8 cellular contexts compared by ENCODE assay signal in genomic region chr2:171523969-171524401, GRCh38. TPM values are rescaled to one million over a fixed set of nuclear protein-coding genes. Genes with fewer than 3 reads are reported as not detected.
A peak's percentile ranks its signal among the peaks of the same experiment; 100 is the strongest.
DNase-seq lines count a peak whose midpoint lies in the region; ATAC-seq and TF ChIP-seq lines count a peak whose summit lies in the region.

No MANE protein-coding gene starts in this region.

- no TSS peak for BruUV-seq in IMR-90 (replicated peaks; lab: Mats Ljungman, UMichigan)

- H2AFZ ChIP-seq in IMR-90 (replicated peaks; ENCODE audit: low read length, poor library complexity), result no peak overlapping the region

- peaks cover 3 to 45% of the 10 kb centered on the region in 2 experiments for H3K79me1 ChIP-seq in IMR-90 (ENCODE audit: low read depth in 1 of 2, low read length in 2 of 2)

- H3K4me1 Mint-ChIP-seq in dendritic cell treated with granulocyte-macrophage colony-stimulating factor and Interleukin-4, amounts not matched to agents 40 ng/mL and 50 ng/mL, for 4 days (ENCODE audit: low read depth), result peaks cover 34% of the 10 kb centered on the region

- peak overlapping the region; percentile 59 for H3K18ac ChIP-seq in IMR-90 (ENCODE audit: low read depth, low read length)

- no peak overlapping the region for H2BK15ac ChIP-seq in IMR-90 (ENCODE audit: low read depth, low read length)

- no peak for TF ChIP-seq POLR2A in IMR-90 (IDR thresholded peaks at IDR 0.05; ENCODE audit: low read depth, low read length)

- POLR2A ChIA-PET in IMR-90 (lab: Charles Lee; ENCODE audit: unreplicated experiment), result no interaction called here

- 0 out of 2 replicates have a peak overlapping the region, but pooled peaks have one; percentile 65 for H4K91ac ChIP-seq in IMR-90 (ENCODE audit: insufficient read depth, low read depth, low read length)

- H2AK5ac ChIP-seq in IMR-90 (ENCODE audit: low read depth, low read length), result no peak overlapping the region; the same call in 1 of the 2 replicates

- no CpG with 5 or more reads among the region's 7 CpGs for WGBS in IMR-90 (ENCODE audit: extremely low coverage in 2 of 2, insufficient read length in 1 of 2), 2 experiments

- H3K4me2 ChIP-seq in IMR-90 (ENCODE audit: low read depth, low read length), result peak overlapping the region; percentile 86

- H3K4me3 Mint-ChIP-seq in dendritic cell treated with granulocyte-macrophage colony-stimulating factor and Interleukin-4, amounts not matched to agents 40 ng/mL and 50 ng/mL, for 4 days, result peak overlapping the region; percentile 84

- peak overlapping the region; percentile 17; the same call in 1 of the 2 replicates for H2BK120ac ChIP-seq in IMR-90 (ENCODE audit: low read depth, low read length)

- in situ Hi-C loops in IMR-90 (cut with MboI; ENCODE audit: low sequenced_read_pairs), result no loop called here

- no peak overlapping the region for H2BK20ac ChIP-seq in IMR-90 (ENCODE audit: low read depth, low read length)

- H3K9me3 Mint-ChIP-seq in dendritic cell treated with granulocyte-macrophage colony-stimulating factor and Interleukin-4, amounts not matched to agents 40 ng/mL and 50 ng/mL, for 4 days, result no peaks in the 10 kb centered on the region

- H2AK9ac ChIP-seq in IMR-90 (replicated peaks; ENCODE audit: low read depth, low read length, poor library complexity), result no peak overlapping the region

- peaks cover 2% of the 10 kb centered on the region; the same call in 1 of the 2 replicates for H3K36me3 ChIP-seq in IMR-90 (ENCODE audit: control insufficient read depth, insufficient read depth, low read length)
- no peaks in the 10 kb centered on the region for H3K36me3 ChIP-seq in muscle layer of colon (ENCODE audit: insufficient read depth, low read length)

- intact Hi-C loops in IMR-90 (cut with micrococcal nuclease), result loop anchor here (2.0 to 10.0 kb wide), 2 partner anchors 89 to 549 kb away; partner anchors contain the start of gene DCAF17
- intact Hi-C loops in dendritic cell treated with granulocyte-macrophage colony-stimulating factor and Interleukin-4, amounts not matched to agents 40 ng/mL and 50 ng/mL, for 4 days (cut with micrococcal nuclease), result loop anchor here (2.0 kb wide), 1 partner anchor 89 kb away; the partner anchor contains the start of gene DCAF17

- TF ChIP-seq RAD21 in IMR-90 (IDR thresholded peaks at IDR 0.05; ENCODE audit: low read length), result no peak

- CTCF ChIA-PET in IMR-90 (lab: Yijun Ruan, JAX), result no interaction called here

- no peaks in the 10 kb centered on the region for H3K27me3 Mint-ChIP-seq in dendritic cell treated with granulocyte-macrophage colony-stimulating factor and Interleukin-4, amounts not matched to agents 40 ng/mL and 50 ng/mL, for 4 days

- H3K4me1 ChIP-seq in IMR-90 (ENCODE audit: control insufficient read depth, insufficient read depth, low read length), result peaks cover 7% of the 10 kb centered on the region
- H3K4me1 ChIP-seq in muscle layer of colon (ENCODE audit: insufficient read depth, low read length), result peaks cover 31% of the 10 kb centered on the region

- H4K20me1 ChIP-seq in IMR-90 (ENCODE audit: insufficient read depth, low read length), result peaks cover 17% of the 10 kb centered on the region; the same call in 1 of the 2 replicates

- H3K9me1 ChIP-seq in IMR-90 (ENCODE audit: insufficient read depth, low read length), result peaks cover 10% of the 10 kb centered on the region

- H3K27me3 ChIP-seq in IMR-90 (ENCODE audit: control insufficient read depth, insufficient read depth, low read length), result no peaks in the 10 kb centered on the region
- H3K27me3 ChIP-seq in muscle layer of colon (ENCODE audit: control insufficient read depth in 1 of 2, insufficient read depth in 2 of 2, low read length in 2 of 2), result no peaks in the 10 kb centered on the region

- H2BK5ac ChIP-seq in IMR-90 (ENCODE audit: low read depth, low read length, poor library complexity, severe bottlenecking), result peak overlapping the region; percentile 82

- peak overlapping the region; percentile 46 for H3K4ac ChIP-seq in IMR-90 (ENCODE audit: low read depth, low read length)

- H3K56ac ChIP-seq in IMR-90 (ENCODE audit: extremely low read depth, insufficient read depth, low read length), result peak overlapping the region; percentile 51; the same call in 1 of the 2 replicates

- DNase-seq in AG09309 (ENCODE audit: low read depth) (no peak), IMR-90 (peak; percentile 25), NCI-H345 (lab: John Stamatoyannopoulos, UW) (no peak), NCI-H1105 (lab: John Stamatoyannopoulos, UW) (no peak), NCI-H82 treated with DMSO at 0.1 percent for 48 hours (lab: John Stamatoyannopoulos, UW; ENCODE audit: unreplicated experiment) (no peak), GM20000 (ENCODE audit: low spot score) (no peak)

- H3K23ac ChIP-seq in IMR-90 (ENCODE audit: low read depth, low read length), result peak overlapping the region; percentile 55

- H3K9ac ChIP-seq in IMR-90 (ENCODE audit: low read depth, low read length) (peak overlapping the region; percentile 90), muscle layer of colon (ENCODE audit: low read length) (peak overlapping the region; percentile 92)

- peak overlapping the region; percentile 85 for H3K27ac Mint-ChIP-seq in dendritic cell treated with granulocyte-macrophage colony-stimulating factor and Interleukin-4, amounts not matched to agents 40 ng/mL and 50 ng/mL, for 4 days

- H3K9me3 ChIP-seq in IMR-90 (ENCODE audit: control insufficient read depth, insufficient read depth, low read length) (no peaks in the 10 kb centered on the region), muscle layer of colon (ENCODE audit: low read length) (no peaks in the 10 kb centered on the region)

- H3K14ac ChIP-seq in IMR-90 (replicated peaks; ENCODE audit: low read depth, low read length), result peak overlapping the region; percentile 14

- H3K27ac ChIP-seq in IMR-90 (ENCODE audit: insufficient read depth, low read length) (peak overlapping the region; percentile 83; the same call in 1 of the 2 replicates), muscle layer of colon (ENCODE audit: low read depth, low read length) (peak overlapping the region; percentile 87)

- H4K5ac ChIP-seq in IMR-90 (ENCODE audit: low read depth, low read length), result peak overlapping the region; percentile 50

- H4K8ac ChIP-seq in IMR-90 (ENCODE audit: low read depth in 2 of 2, low read length in 2 of 2), result peak overlapping the region in 1 of 2 experiments; percentile 38; a peak in 3 of 4 replicates

- dilution Hi-C loops in IMR-90 (cut with HindIII; ENCODE audit: low sequenced_read_pairs, unreplicated experiment), result no loop called here

- 0 out of 2 replicates have a peak, but pooled peaks have one; percentile 0 for ATAC-seq in IMR-90 (ENCODE audit: low read depth)

- peaks cover 24% of the 10 kb centered on the region for H3K36me3 Mint-ChIP-seq in dendritic cell treated with granulocyte-macrophage colony-stimulating factor and Interleukin-4, amounts not matched to agents 40 ng/mL and 50 ng/mL, for 4 days (ENCODE audit: low read depth)

- H3K4me3 ChIP-seq in AG09309 (ENCODE audit: control insufficient read depth, low read depth, low read length), result peak overlapping the region; percentile 82
- peak overlapping the region; percentile 96 for H3K4me3 ChIP-seq in IMR-90 (ENCODE audit: insufficient read depth, low read depth, low read length)
- H3K4me3 ChIP-seq in muscle layer of colon (ENCODE audit: low read depth in 1 of 2, low read length in 2 of 2), result peak overlapping the region; percentile 93 to 96

- no peak for TF ChIP-seq CTCF in AG09309 (IDR thresholded peaks at IDR 0.05; ENCODE audit: control insufficient read depth, insufficient read depth, low read depth, low read length, missing control alignments)
- TF ChIP-seq CTCF in IMR-90 (conservative IDR thresholded peaks at IDR 0.05; ENCODE audit: low read depth, low read length), result no peak
- no peak for TF ChIP-seq CTCF in GM20000 (IDR thresholded peaks at IDR 0.05; ENCODE audit: extremely low read depth, missing control alignments)

TF ChIP-seq in IMR-90, 13 proteins besides CTCF, POLR2A, EP300 and RAD21:
- TF ChIP-seq RFX5 (IDR thresholded peaks at IDR 0.05; ENCODE audit: low read depth, low read length) (no peak), CEBPB (IDR thresholded peaks at IDR 0.05; ENCODE audit: low read depth, low read length) (peak; percentile 90)
- TF ChIP-seq, protein P1, sequence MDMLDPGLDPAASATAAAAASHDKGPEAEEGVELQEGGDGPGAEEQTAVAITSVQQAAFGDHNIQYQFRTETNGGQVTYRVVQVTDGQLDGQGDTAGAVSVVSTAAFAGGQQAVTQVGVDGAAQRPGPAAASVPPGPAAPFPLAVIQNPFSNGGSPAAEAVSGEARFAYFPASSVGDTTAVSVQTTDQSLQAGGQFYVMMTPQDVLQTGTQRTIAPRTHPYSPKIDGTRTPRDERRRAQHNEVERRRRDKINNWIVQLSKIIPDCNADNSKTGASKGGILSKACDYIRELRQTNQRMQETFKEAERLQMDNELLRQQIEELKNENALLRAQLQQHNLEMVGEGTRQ (IDR thresholded peaks at IDR 0.05; ENCODE audit: low read depth, low read length), result no peak

RNA-seq across cellular contexts. Expression of gene CYBRD1, which starts 1.7 kb away (rescaled TPM):
- total RNA-seq in IMR-90 (2012; rRNA removed), result 103 and 119 TPM in 2 replicates
- polyA plus RNA-seq in IMR-90 (2012; rRNA removed), result 48.8 and 53.2 TPM in 2 replicates
- 55.0 and 65.2 TPM in 2 replicates for polyA plus RNA-seq in IMR-90 (2012; cell fraction: cytosol; rRNA removed)
- 16.5 and 30.7 TPM in 2 replicates for polyA plus RNA-seq in IMR-90 (2012; cell fraction: nucleus; rRNA removed; ENCODE audit: low replicate concordance)
